38 cellular contexts compared by ENCODE assay signal in genomic region chr11:62205441-62205840, GRCh38. TPM values are rescaled to one million over a fixed set of nuclear protein-coding genes. Genes with fewer than 3 reads are reported as not detected.
"Had no signal": no experiment of that assay in that cellular context is flagged by ENCODE, and none has a peak within 500 bp of the region (broad histone marks: within the 10 kb centered on the region; RNA-seq: fewer than 3 reads in every experiment).

No MANE protein-coding gene starts in this region.

- H3K27ac ChIP-seq: adrenal gland, body of pancreas, brain microvascular endothelial cell, breast epithelium, VCaP had no signal

- FAIRE-seq: astrocyte, TTC549 had no signal

- ATAC-seq: activated CD8-positive, alpha-beta T cell treated with anti-CD3 and anti-CD28 coated beads for 36 hours; activated naive CD4-positive, alpha-beta T cell treated with anti-CD3 and anti-CD28 coated beads, Interleukin-2, amount 50 U/mL, for 72 hours; activated T-cell treated with anti-CD3 and anti-CD28 coated beads, Interleukin-2, amount 50 U/mL, for 4 hours; activated T-cell treated with anti-CD3 and anti-CD28 coated beads, Interleukin-2, amount 50 U/mL, for 72 hours; activated T-helper 17 cell treated with anti-CD3 and anti-CD28 coated beads, Interleukin-2, amount 50 U/mL, for 72 hours; body of pancreas had no signal

- H3K27me3 ChIP-seq: adrenal gland, body of pancreas, brain microvascular endothelial cell, breast epithelium had no signal

- H3K36me3 ChIP-seq: adrenal gland, brain microvascular endothelial cell, breast epithelium had no signal

- H3K4me3 ChIP-seq: adrenal gland, body of pancreas, breast epithelium had no signal

- H3K4me1 ChIP-seq: adrenal gland, breast epithelium had no signal

- H3K9me3 ChIP-seq: adrenal gland, body of pancreas, breast epithelium had no signal

- DNase-seq: activated B cell treated with CpG ODN at 0.5 μM for 24 hours; activated CD4-positive, alpha-beta memory T cell treated with anti-CD3 and anti-CD28 coated beads for 36 hours; activated CD4-positive, alpha-beta T cell treated with anti-CD3 and anti-CD28 coated beads for 4 hours; activated CD4-positive, alpha-beta T cell treated with anti-CD3 and anti-CD28 coated beads, Interleukin-2, amount 10 ng/mL, durations not matched to agents 24 days and 14 days; activated CD4-positive, alpha-beta T cell treated with anti-CD3 and anti-CD28 coated beads, Interleukin-2, amount 50 U/mL, for 1 hour; activated CD4-positive, alpha-beta T cell treated with anti-CD3 and anti-CD28 coated beads, Interleukin-2, amount 50 U/mL, for 4 hours; activated CD4-positive, CD25-positive, alpha-beta regulatory T cell treated with anti-CD3 and anti-CD28 coated beads, Interleukin-2, amount 50 U/mL, for 72 hours; activated CD8-positive, alpha-beta memory T cell treated with anti-CD3 and anti-CD28 coated beads, Interleukin-2, amount 50 U/mL, for 4 hours; activated CD8-positive, alpha-beta T cell treated with anti-CD3 and anti-CD28 coated beads for 36 hours; activated effector memory CD4-positive, alpha-beta T cell treated with anti-CD3 and anti-CD28 coated beads, Interleukin-2, amount 50 U/mL, for 16 hours; activated gamma-delta T cell treated with Interleukin-2 at 50 U/mL for 16 hours; activated naive CD4-positive, alpha-beta T cell; activated naive CD4-positive, alpha-beta T cell treated with anti-CD3 and anti-CD28 coated beads for 36 hours; activated naive CD4-positive, alpha-beta T cell treated with anti-CD3 and anti-CD28 coated beads, Interleukin-2, amount 50 U/mL, for 16 hours; activated naive CD8-positive, alpha-beta T cell treated with anti-CD3 and anti-CD28 coated beads for 36 hours; activated T-cell treated with anti-CD3 and anti-CD28 coated beads for 4 hours; activated T-cell treated with anti-CD3 and anti-CD28 coated beads, Interleukin-2, amount 50 U/mL, for 1 hour; activated T-cell treated with anti-CD3 and anti-CD28 coated beads, Interleukin-2, amount 50 U/mL, for 4 hours; activated T-cell treated with anti-CD3 and anti-CD28 coated beads, Interleukin-2, amount 50 U/mL, for 72 hours; adrenal gland; amniotic stem cell; aorta; body of pancreas; brain microvascular endothelial cell; central memory CD4-positive, alpha-beta T cell; SW 1271; T-helper 1 cell; T-helper 2 cell; T-helper 9 cell had no signal

RNA-seq across cellular contexts. Expression of gene SCGB2A1, which starts 3.0 kb away (rescaled TPM):
- total RNA-seq: activated B cell treated with CpG ODN at 0.5 μM for 24 hours; activated CD4-positive, alpha-beta memory T cell treated with anti-CD3 and anti-CD28 coated beads for 36 hours; activated CD4-positive, alpha-beta T cell treated with anti-CD3 and anti-CD28 coated beads, Interleukin-2, amount 10 ng/mL, durations not matched to agents 24 days and 14 days; activated CD8-positive, alpha-beta memory T cell treated with anti-CD3 and anti-CD28 coated beads for 36 hours; activated CD8-positive, alpha-beta T cell treated with anti-CD3 and anti-CD28 coated beads for 36 hours; activated naive CD4-positive, alpha-beta T cell treated with anti-CD3 and anti-CD28 coated beads for 36 hours; activated naive CD4-positive, alpha-beta T cell treated with anti-CD3 and anti-CD28 coated beads, Interleukin-2, amount 50 U/mL, for 72 hours; activated naive CD8-positive, alpha-beta T cell treated with anti-CD3 and anti-CD28 coated beads for 36 hours; activated T-cell treated with anti-CD3 and anti-CD28 coated beads, Interleukin-2, amount 50 U/mL, for 4 hours; activated T-cell treated with anti-CD3 and anti-CD28 coated beads, Interleukin-2, amount 50 U/mL, for 72 hours; activated T-helper 1 cell treated with anti-CD3 and anti-CD28 coated beads, Interleukin-12 subunit alpha, Interleukin-12 subunit beta, Interleukin-2, Interleukin-4 antibody, amounts not matched to agents 30 ng/mL and 10 ng/mL and 1 ng/mL, durations not matched to agents 14 hours and 24 hours and 36 hours; activated T-helper 17 cell treated with anti-CD3 and anti-CD28 coated beads, Interleukin-2, amount 50 U/mL, for 72 hours; adrenal gland; aorta; astrocyte; cardiac septum had no signal
- polyA plus RNA-seq: adrenal gland, aorta had no signal

RNA-seq across cellular contexts. Expression of gene SCGB1D1, which starts 15.4 kb away (rescaled TPM):
- total RNA-seq: activated B cell treated with CpG ODN at 0.5 μM for 24 hours; activated CD4-positive, alpha-beta memory T cell treated with anti-CD3 and anti-CD28 coated beads for 36 hours; activated CD4-positive, alpha-beta T cell treated with anti-CD3 and anti-CD28 coated beads, Interleukin-2, amount 10 ng/mL, durations not matched to agents 24 days and 14 days; activated CD8-positive, alpha-beta memory T cell treated with anti-CD3 and anti-CD28 coated beads for 36 hours; activated CD8-positive, alpha-beta T cell treated with anti-CD3 and anti-CD28 coated beads for 36 hours; activated naive CD4-positive, alpha-beta T cell treated with anti-CD3 and anti-CD28 coated beads for 36 hours; activated naive CD4-positive, alpha-beta T cell treated with anti-CD3 and anti-CD28 coated beads, Interleukin-2, amount 50 U/mL, for 72 hours; activated naive CD8-positive, alpha-beta T cell treated with anti-CD3 and anti-CD28 coated beads for 36 hours; activated T-cell treated with anti-CD3 and anti-CD28 coated beads, Interleukin-2, amount 50 U/mL, for 4 hours; activated T-cell treated with anti-CD3 and anti-CD28 coated beads, Interleukin-2, amount 50 U/mL, for 72 hours; activated T-helper 1 cell treated with anti-CD3 and anti-CD28 coated beads, Interleukin-12 subunit alpha, Interleukin-12 subunit beta, Interleukin-2, Interleukin-4 antibody, amounts not matched to agents 30 ng/mL and 10 ng/mL and 1 ng/mL, durations not matched to agents 14 hours and 24 hours and 36 hours; activated T-helper 17 cell treated with anti-CD3 and anti-CD28 coated beads, Interleukin-2, amount 50 U/mL, for 72 hours; adrenal gland; aorta; astrocyte; body of pancreas; breast epithelium; cardiac septum had no signal
- polyA plus RNA-seq: adrenal gland, aorta had no signal

RNA-seq across cellular contexts. Expression of gene SCGB1D2, which starts 36.6 kb away (rescaled TPM):
- total RNA-seq: activated B cell treated with CpG ODN at 0.5 μM for 24 hours; activated CD4-positive, alpha-beta memory T cell treated with anti-CD3 and anti-CD28 coated beads for 36 hours; activated CD4-positive, alpha-beta T cell treated with anti-CD3 and anti-CD28 coated beads, Interleukin-2, amount 10 ng/mL, durations not matched to agents 24 days and 14 days; activated CD8-positive, alpha-beta memory T cell treated with anti-CD3 and anti-CD28 coated beads for 36 hours; activated CD8-positive, alpha-beta T cell treated with anti-CD3 and anti-CD28 coated beads for 36 hours; activated naive CD4-positive, alpha-beta T cell treated with anti-CD3 and anti-CD28 coated beads for 36 hours; activated naive CD4-positive, alpha-beta T cell treated with anti-CD3 and anti-CD28 coated beads, Interleukin-2, amount 50 U/mL, for 72 hours; activated naive CD8-positive, alpha-beta T cell treated with anti-CD3 and anti-CD28 coated beads for 36 hours; activated T-cell treated with anti-CD3 and anti-CD28 coated beads, Interleukin-2, amount 50 U/mL, for 4 hours; activated T-cell treated with anti-CD3 and anti-CD28 coated beads, Interleukin-2, amount 50 U/mL, for 72 hours; activated T-helper 1 cell treated with anti-CD3 and anti-CD28 coated beads, Interleukin-12 subunit alpha, Interleukin-12 subunit beta, Interleukin-2, Interleukin-4 antibody, amounts not matched to agents 30 ng/mL and 10 ng/mL and 1 ng/mL, durations not matched to agents 14 hours and 24 hours and 36 hours; activated T-helper 17 cell treated with anti-CD3 and anti-CD28 coated beads, Interleukin-2, amount 50 U/mL, for 72 hours; aorta; astrocyte; body of pancreas; cardiac septum had no signal
- polyA plus RNA-seq: aorta had no signal
